ENCODE assay signal across 14 cellular contexts in genomic region chr15:62809106-62809967, GRCh38.
DNase-seq lines count a peak whose midpoint lies in the region; ATAC-seq, FAIRE-seq and TF ChIP-seq lines count a peak whose summit lies in the region.
"Had no signal": no experiment of that assay in that cellular context is flagged by ENCODE, and none has a peak within 500 bp of the region (broad histone marks: within the 10 kb centered on the region; RNA-seq: fewer than 3 reads in every experiment).

No MANE protein-coding gene starts in this region.

- no peaks in the 10 kb centered on the region for H3K27me3 ChIP-seq in bronchial epithelial cell (ENCODE audit: control insufficient read depth, insufficient read depth, low read length)
- H3K27me3 ChIP-seq: Peyer's patch had no signal

- no peaks in the 10 kb centered on the region for H3K36me3 ChIP-seq in bronchial epithelial cell (ENCODE audit: control insufficient read depth, insufficient read depth, low read length)

- H3K36me3 Mint-ChIP-seq in nephron (ENCODE audit: low read depth), result peaks cover 40% of the 10 kb centered on the region
- H3K36me3 Mint-ChIP-seq: CD8-positive, alpha-beta memory T cell had no signal

- no peak for TF ChIP-seq CTCF in bronchial epithelial cell (IDR thresholded peaks at IDR 0.05; ENCODE audit: insufficient read depth, low read length, severe bottlenecking)
- TF ChIP-seq CTCF in nephron (IDR thresholded peaks at IDR 0.05; ENCODE audit: unreplicated experiment in 3 of 3), result no peak

- H3K9me3 Mint-ChIP-seq in nephron, result no peaks in the 10 kb centered on the region
- H3K9me3 Mint-ChIP-seq: activated CD8-positive, alpha-beta T cell treated with anti-CD3 and anti-CD28 coated beads for 36 hours; CD8-positive, alpha-beta memory T cell had no signal

- peak; percentile 45 for DNase-seq in COLO829 (ENCODE audit: low spot score)
- DNase-seq in HTR-8/SVneo (ENCODE audit: insufficient read length, low spot score), result peak; percentile 48
- DNase-seq in bronchial epithelial cell (ENCODE audit: low read depth), result peak; percentile 59
- DNase-seq in mesenteric fat pad (ENCODE audit: low spot score), result no peak
- DNase-seq in NCI-H1930 (lab: John Stamatoyannopoulos, UW), result no peak
- DNase-seq: activated CD8-positive, alpha-beta T cell treated with anti-CD3 and anti-CD28 coated beads for 36 hours; activated gamma-delta T cell treated with Interleukin-2 at 50 U/mL for 16 hours; CD8-positive, alpha-beta memory T cell; NCI-H1048; Peyer's patch had no signal

- H3K4me1 Mint-ChIP-seq in nephron, result peaks cover 25% of the 10 kb centered on the region
- H3K4me1 Mint-ChIP-seq: CD8-positive, alpha-beta memory T cell had no signal

- FAIRE-seq in HTR-8/SVneo (lab: Jason Lieb, UNC) (no peak), bronchial epithelial cell (lab: Jason Lieb, UNC) (no peak)

- H3K27ac Mint-ChIP-seq in nephron, result peak overlapping the region; percentile 60 to 87 (median 77)
- H3K27ac Mint-ChIP-seq: activated CD8-positive, alpha-beta T cell treated with anti-CD3 and anti-CD28 coated beads for 36 hours; CD8-positive, alpha-beta memory T cell had no signal

- H3K4me3 ChIP-seq in bronchial epithelial cell (ENCODE audit: low read depth, low read length), result no peak overlapping the region
- H3K4me3 ChIP-seq: Peyer's patch had no signal

- no peak overlapping the region for H3K4me3 Mint-ChIP-seq in nephron
- H3K4me3 Mint-ChIP-seq: activated CD8-positive, alpha-beta T cell treated with anti-CD3 and anti-CD28 coated beads for 36 hours; CD8-positive, alpha-beta memory T cell had no signal

- ATAC-seq in HG03565 (IDR thresholded peaks at IDR 0.05; ENCODE audit: unreplicated experiment) (no peak), HG02759 (IDR thresholded peaks at IDR 0.05; ENCODE audit: unreplicated experiment) (no peak)
- ATAC-seq: activated CD8-positive, alpha-beta T cell treated with anti-CD3 and anti-CD28 coated beads for 36 hours; sciatic nerve had no signal

- H3K27me3 Mint-ChIP-seq in nephron (ENCODE audit: low read depth), result no peaks in the 10 kb centered on the region
- H3K27me3 Mint-ChIP-seq: activated CD8-positive, alpha-beta T cell treated with anti-CD3 and anti-CD28 coated beads for 36 hours had no signal

Comparison
In these comparisons a context has a peak if more than half of its experiments do, and no peak if none do; other contexts are left out.
1. DNase-seq: peak in COLO829 (single experiment), HTR-8/SVneo (single experiment) and bronchial epithelial cell (single experiment); none in mesenteric fat pad (single experiment) and NCI-H1930 (0 of 2).